Comparison of ENCODE assay signal across 8 cellular contexts in genomic region chr15:80778964-80779657, GRCh38. TPM values are rescaled to one million over a fixed set of nuclear protein-coding genes. Genes with fewer than 3 reads are reported as not detected.
DNase-seq lines count a peak whose midpoint lies in the region; ATAC-seq and TF ChIP-seq lines count a peak whose summit lies in the region.

A gene with protein sequence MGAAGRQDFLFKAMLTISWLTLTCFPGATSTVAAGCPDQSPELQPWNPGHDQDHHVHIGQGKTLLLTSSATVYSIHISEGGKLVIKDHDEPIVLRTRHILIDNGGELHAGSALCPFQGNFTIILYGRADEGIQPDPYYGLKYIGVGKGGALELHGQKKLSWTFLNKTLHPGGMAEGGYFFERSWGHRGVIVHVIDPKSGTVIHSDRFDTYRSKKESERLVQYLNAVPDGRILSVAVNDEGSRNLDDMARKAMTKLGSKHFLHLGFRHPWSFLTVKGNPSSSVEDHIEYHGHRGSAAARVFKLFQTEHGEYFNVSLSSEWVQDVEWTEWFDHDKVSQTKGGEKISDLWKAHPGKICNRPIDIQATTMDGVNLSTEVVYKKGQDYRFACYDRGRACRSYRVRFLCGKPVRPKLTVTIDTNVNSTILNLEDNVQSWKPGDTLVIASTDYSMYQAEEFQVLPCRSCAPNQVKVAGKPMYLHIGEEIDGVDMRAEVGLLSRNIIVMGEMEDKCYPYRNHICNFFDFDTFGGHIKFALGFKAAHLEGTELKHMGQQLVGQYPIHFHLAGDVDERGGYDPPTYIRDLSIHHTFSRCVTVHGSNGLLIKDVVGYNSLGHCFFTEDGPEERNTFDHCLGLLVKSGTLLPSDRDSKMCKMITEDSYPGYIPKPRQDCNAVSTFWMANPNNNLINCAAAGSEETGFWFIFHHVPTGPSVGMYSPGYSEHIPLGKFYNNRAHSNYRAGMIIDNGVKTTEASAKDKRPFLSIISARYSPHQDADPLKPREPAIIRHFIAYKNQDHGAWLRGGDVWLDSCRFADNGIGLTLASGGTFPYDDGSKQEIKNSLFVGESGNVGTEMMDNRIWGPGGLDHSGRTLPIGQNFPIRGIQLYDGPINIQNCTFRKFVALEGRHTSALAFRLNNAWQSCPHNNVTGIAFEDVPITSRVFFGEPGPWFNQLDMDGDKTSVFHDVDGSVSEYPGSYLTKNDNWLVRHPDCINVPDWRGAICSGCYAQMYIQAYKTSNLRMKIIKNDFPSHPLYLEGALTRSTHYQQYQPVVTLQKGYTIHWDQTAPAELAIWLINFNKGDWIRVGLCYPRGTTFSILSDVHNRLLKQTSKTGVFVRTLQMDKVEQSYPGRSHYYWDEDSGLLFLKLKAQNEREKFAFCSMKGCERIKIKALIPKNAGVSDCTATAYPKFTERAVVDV (N-terminal part only) (plus strand): TSS chr15:80779370. CDS start chr15:80873880, 94,510 bp downstream.

- H3K27ac Mint-ChIP-seq in activated CD8-positive, alpha-beta T cell treated with anti-CD3 and anti-CD28 coated beads, Interleukin-2, amount 10 ng/mL, durations not matched to agents 7 days and 5 days: no peak within 1 kb of the TSS
- H3K27ac Mint-ChIP-seq in stimulated activated naive B cell treated with anti-CD40 and anti-IgM and Interleukin-4, amounts not matched to agents 10 μg/mL and 1 μg/mL and 100 μg/mL, for 72 hours: peak within 1 kb of the TSS; percentile 14

- peak; percentile 91 for TF ChIP-seq CTCF in AG04449 (IDR thresholded peaks at IDR 0.05; ENCODE audit: insufficient read depth, low read length, missing control alignments)
- TF ChIP-seq CTCF in GM13976 (IDR thresholded peaks at IDR 0.05; ENCODE audit: borderline replicate concordance, control extremely low read depth, extremely low read depth, insufficient read depth, missing control alignments): peak; percentile 30
- TF ChIP-seq CTCF in esophagus muscularis mucosa (IDR thresholded peaks at IDR 0.05): peak; percentile 79 to 95 (median 87)

- no peak for TF ChIP-seq EP300 in esophagus muscularis mucosa (IDR thresholded peaks at IDR 0.05)

- H3K4me1 Mint-ChIP-seq in activated CD8-positive, alpha-beta T cell treated with anti-CD3 and anti-CD28 coated beads, Interleukin-2, amount 10 ng/mL, durations not matched to agents 7 days and 5 days (ENCODE audit: low read depth): peaks cover 14% of the 10 kb centered on the region
- peaks cover 9 to 29% of the 10 kb centered on the region in 2 donors for H3K4me1 Mint-ChIP-seq in stimulated activated naive B cell treated with anti-CD40 and anti-IgM and Interleukin-4, amounts not matched to agents 10 μg/mL and 1 μg/mL and 100 μg/mL, for 72 hours

- 0% methylated on average over 6 of the region's 75 CpGs for WGBS in esophagus muscularis mucosa

- no peak for TF ChIP-seq POLR2A in esophagus muscularis mucosa (IDR thresholded peaks at IDR 0.05; ENCODE audit: low read depth)

- peaks cover 27 to 38% (median 32%) of the 10 kb centered on the region in 4 donors for H3K4me1 ChIP-seq in esophagus muscularis mucosa
- peaks cover 32 to 40% of the 10 kb centered on the region in 2 donors for H3K4me1 ChIP-seq in mucosa of rectum (ENCODE audit: control insufficient read depth in 2 of 2, insufficient read depth in 2 of 2, low read length in 2 of 2)

- H3K36me3 Mint-ChIP-seq in activated CD8-positive, alpha-beta T cell treated with anti-CD3 and anti-CD28 coated beads, Interleukin-2, amount 10 ng/mL, durations not matched to agents 7 days and 5 days (ENCODE audit: low read depth): no peaks in the 10 kb centered on the region
- H3K36me3 Mint-ChIP-seq in stimulated activated naive B cell treated with anti-CD40 and anti-IgM and Interleukin-4, amounts not matched to agents 10 μg/mL and 1 μg/mL and 100 μg/mL, for 72 hours: no peaks in the 10 kb centered on the region

- peak within 1 kb of the TSS; percentile 31 for H3K4me3 Mint-ChIP-seq in activated CD8-positive, alpha-beta T cell treated with anti-CD3 and anti-CD28 coated beads, Interleukin-2, amount 10 ng/mL, durations not matched to agents 7 days and 5 days
- peak within 1 kb of the TSS; percentile 78 to 82 for H3K4me3 Mint-ChIP-seq in stimulated activated naive B cell treated with anti-CD40 and anti-IgM and Interleukin-4, amounts not matched to agents 10 μg/mL and 1 μg/mL and 100 μg/mL, for 72 hours

- H3K9me3 ChIP-seq in esophagus muscularis mucosa (no peaks in the 10 kb centered on the region), mucosa of rectum (ENCODE audit: control insufficient read depth in 2 of 2, low read length in 2 of 2) (no peaks in the 10 kb centered on the region)

- H3K4me3 ChIP-seq in AG04449 (ENCODE audit: low read depth, low read length) (peak within 1 kb of the TSS; percentile 76), esophagus muscularis mucosa (peak within 1 kb of the TSS; percentile 55 to 68 (median 62)), mucosa of rectum (ENCODE audit: low read length in 2 of 2) (peak within 1 kb of the TSS; percentile 49 to 63)

- peaks cover 0 to 41% (median 18%) of the 10 kb centered on the region in 4 donors for H3K27me3 ChIP-seq in esophagus muscularis mucosa
- peaks cover 10 to 23% of the 10 kb centered on the region in 2 donors for H3K27me3 ChIP-seq in mucosa of rectum (ENCODE audit: control insufficient read depth in 2 of 2, insufficient read depth in 2 of 2, low read length in 2 of 2)

- no peaks in the 10 kb centered on the region for H3K9me3 Mint-ChIP-seq in activated CD8-positive, alpha-beta T cell treated with anti-CD3 and anti-CD28 coated beads, Interleukin-2, amount 10 ng/mL, durations not matched to agents 7 days and 5 days (ENCODE audit: insufficient read depth)
- H3K9me3 Mint-ChIP-seq in stimulated activated naive B cell treated with anti-CD40 and anti-IgM and Interleukin-4, amounts not matched to agents 10 μg/mL and 1 μg/mL and 100 μg/mL, for 72 hours: no peaks in the 10 kb centered on the region

- peak; percentile 78 for ATAC-seq in activated CD8-positive, alpha-beta T cell treated with anti-CD3 and anti-CD28 coated beads, Interleukin-2, amount 10 ng/mL, durations not matched to agents 7 days and 5 days
- ATAC-seq in stimulated activated naive B cell treated with anti-CD40 and anti-IgM and Interleukin-4, amounts not matched to agents 10 μg/mL and 1 μg/mL and 100 μg/mL, for 72 hours (replicated peaks): peak; percentile 86 to 88
- ATAC-seq in HG02970 (IDR thresholded peaks at IDR 0.05; ENCODE audit: low FRiP score, unreplicated experiment): no peak

- in situ Hi-C loops in GM13976 (cut with MboI; ENCODE audit: low sequenced_read_pairs, unreplicated experiment): loop anchor here (10.0 to 25.0 kb wide), 3 partner anchors 183 to 483 kb away; no protein-coding TSS in a partner anchor

- peaks cover 58% of the 10 kb centered on the region for H3K27me3 Mint-ChIP-seq in activated CD8-positive, alpha-beta T cell treated with anti-CD3 and anti-CD28 coated beads, Interleukin-2, amount 10 ng/mL, durations not matched to agents 7 days and 5 days (ENCODE audit: low read depth)
- peaks cover 25 to 40% of the 10 kb centered on the region in 2 donors for H3K27me3 Mint-ChIP-seq in stimulated activated naive B cell treated with anti-CD40 and anti-IgM and Interleukin-4, amounts not matched to agents 10 μg/mL and 1 μg/mL and 100 μg/mL, for 72 hours

- H3K9ac ChIP-seq in mucosa of rectum (ENCODE audit: low read depth in 1 of 2, low read length in 2 of 2): peak within 1 kb of the TSS in 1 of 2 donors; percentile 39

- intact Hi-C loops in esophagus muscularis mucosa (cut with DNase I): loop anchor here (2.0 kb wide), 1 partner anchor 212 kb away; no protein-coding TSS in a partner anchor

- CTCF ChIA-PET in AG04449 (lab: Yijun Ruan, JAX): interaction anchor here (0.6 to 6.9 kb wide), 54 partner anchors 12 to 857 kb away, joined by 3 to 285 read pairs (median 4); partner anchors contain the start of gene ABHD17C
- CTCF ChIA-PET in activated CD8-positive, alpha-beta T cell treated with anti-CD3 and anti-CD28 coated beads, Interleukin-2, amount 10 ng/mL, durations not matched to agents 7 days and 5 days (lab: Charles Lee): interaction anchor here (0.7 to 1.8 kb wide), 11 partner anchors 8 to 322 kb away, joined by 3 to 9 read pairs (median 4); no protein-coding TSS in a partner anchor

- H3K27ac ChIP-seq in esophagus muscularis mucosa (replicated peaks in 1 of 4) (no peak within 1 kb of the TSS), mucosa of rectum (ENCODE audit: low read depth in 2 of 2, low read length in 2 of 2) (no peak within 1 kb of the TSS)

- POLR2A ChIA-PET in AG04449 (lab: Yijun Ruan, JAX): interaction anchor here (0.6 to 2.7 kb wide), 15 partner anchors 10 to 534 kb away, joined by 3 to 16 read pairs (median 7); partner anchors contain the start of gene ABHD17C
- POLR2A ChIA-PET in activated CD8-positive, alpha-beta T cell treated with anti-CD3 and anti-CD28 coated beads, Interleukin-2, amount 10 ng/mL, durations not matched to agents 7 days and 5 days (lab: Charles Lee): no interaction called here

- DNase-seq in AG04449 (ENCODE audit: low read depth, low spot score): peak; percentile 24
- DNase-seq in GM13976 (ENCODE audit: low spot score): peak; percentile 82
- peak; percentile 90 for DNase-seq in NCI-H226
- peak; percentile 59 for DNase-seq in activated CD8-positive, alpha-beta T cell treated with anti-CD3 and anti-CD28 coated beads, Interleukin-2, amount 10 ng/mL, durations not matched to agents 7 days and 5 days
- no peak for DNase-seq in esophagus muscularis mucosa (ENCODE audit: extremely low spot score)
- DNase-seq in stimulated activated naive B cell treated with anti-CD40 and anti-IgM and Interleukin-4, amounts not matched to agents 10 μg/mL and 1 μg/mL and 100 μg/mL, for 72 hours: peak; percentile 27

- H3K36me3 ChIP-seq in esophagus muscularis mucosa: no peaks in the 10 kb centered on the region
- H3K36me3 ChIP-seq in mucosa of rectum (ENCODE audit: control insufficient read depth in 2 of 2, insufficient read depth in 2 of 2, low read length in 2 of 2): no peaks in the 10 kb centered on the region

RNA-seq across cellular contexts. Expression of the gene that starts here (rescaled TPM):
- total RNA-seq in activated CD8-positive, alpha-beta T cell treated with anti-CD3 and anti-CD28 coated beads, Interleukin-2, amount 10 ng/mL, durations not matched to agents 7 days and 5 days: not detected
- total RNA-seq in esophagus muscularis mucosa: under 1 TPM in 3 of 4 donors, not detected in 1; 0.17 to 0.34 (median 0.26) TPM

Comparison
In these comparisons a context has a peak if more than half of its experiments do, and no peak if none do; other contexts are left out.
1. Peak in DNase-seq and ATAC-seq in activated CD8-positive, alpha-beta T cell treated with anti-CD3 and anti-CD28 coated beads, Interleukin-2, amount 10 ng/mL, durations not matched to agents 7 days and 5 days; RNA of the gene not detected or under 1 TPM.
2. CTCF ChIP-seq: peak in every context shown above with its lines; median percentile 91 in AG04449; 87 in esophagus muscularis mucosa; 30 in GM13976.